In genomic region chr15:70083946-70084345, GRCh38 we compare ENCODE assay signal across 13 cellular contexts. TPM values are rescaled to one million over a fixed set of nuclear protein-coding genes. Genes with fewer than 3 reads are reported as not detected.
A peak's percentile ranks its signal among the peaks of the same experiment; 100 is the strongest.
DNase-seq lines count a peak whose midpoint lies in the region; ATAC-seq, FAIRE-seq and TF ChIP-seq lines count a peak whose summit lies in the region.
"Had no signal": no experiment of that assay in that cellular context is flagged by ENCODE, and none has a peak within 500 bp of the region (broad histone marks: within the 10 kb centered on the region; RNA-seq: fewer than 3 reads in every experiment).

No MANE protein-coding gene starts in this region.

- in situ Hi-C loops in KBM-7 (cut with MboI; ENCODE audit: low pct_unique_long_range_greater_than_20kb, low sequenced_read_pairs) = no loop called here

- H3K27me3 ChIP-seq in GM06990 (replicated peaks; ENCODE audit: control insufficient read depth, insufficient read depth, low read length) (no peaks in the 10 kb centered on the region), ectodermal cell (ENCODE audit: control insufficient read depth, insufficient read depth, low read length, poor library complexity, severe bottlenecking) (no peaks in the 10 kb centered on the region)
- H3K27me3 ChIP-seq: SJCRH30, uterus had no signal

- H3K36me3 ChIP-seq in GM06990 (ENCODE audit: control insufficient read depth, insufficient read depth, low read length) = peaks cover 36% of the 10 kb centered on the region
- peaks cover 20% of the 10 kb centered on the region for H3K36me3 ChIP-seq in ectodermal cell (ENCODE audit: control insufficient read depth, insufficient read depth, low read length)
- H3K36me3 ChIP-seq in kidney (ENCODE audit: control insufficient read depth in 1 of 2, insufficient read depth in 2 of 2, low read length in 2 of 2) = peaks cover 18 to 25% of the 10 kb centered on the region in 2 donors
- H3K36me3 ChIP-seq: uterus had no signal

- TF ChIP-seq CTCF in GM06990 (IDR thresholded peaks at IDR 0.05; ENCODE audit: insufficient read depth, low read length, poor library complexity, severe bottlenecking) (no peak), kidney (IDR thresholded peaks at IDR 0.05; ENCODE audit: borderline replicate concordance, extremely low read depth, insufficient read depth) (no peak)

- peak; percentile 86 for ATAC-seq in GM19351 (IDR thresholded peaks at IDR 0.05; ENCODE audit: unreplicated experiment)
- ATAC-seq in HG03432 (IDR thresholded peaks at IDR 0.05; ENCODE audit: unreplicated experiment) = peak; percentile 61
- ATAC-seq in HG03354 (IDR thresholded peaks at IDR 0.05; ENCODE audit: poor library complexity, severe bottlenecking, unreplicated experiment) = no peak
- ATAC-seq: left colon had no signal

- H3K4me1 ChIP-seq in ectodermal cell (ENCODE audit: control insufficient read depth, insufficient read depth, low read length) (peaks cover 65% of the 10 kb centered on the region), kidney (ENCODE audit: control insufficient read depth in 1 of 2, insufficient read depth in 1 of 2, low read depth in 1 of 2, low read length in 2 of 2) (peaks cover 12 to 13% of the 10 kb centered on the region in 2 donors)

- DNase-seq in GM06990 (ENCODE audit: extremely low read depth, insufficient read length) (peak; percentile 48), KBM-7 (no peak), kidney (no peak)
- no peak for DNase-seq in effector CD4-positive, alpha-beta T cell
- DNase-seq: activated CD4-positive, CD25-positive, alpha-beta regulatory T cell; left colon; uterus had no signal

- no peak overlapping the region for H3K9ac ChIP-seq in kidney (ENCODE audit: low read length in 2 of 2)

- intact Hi-C loops in kidney (cut with DNase I) = no loop called here

- H3K4me3 ChIP-seq in GM06990 (replicated peaks; ENCODE audit: low read depth, low read length) (no peak overlapping the region), ectodermal cell (ENCODE audit: insufficient read depth, low read depth, low read length) (no peak overlapping the region), kidney (ENCODE audit: low read length in 2 of 2) (no peak overlapping the region)
- H3K4me3 ChIP-seq: SJCRH30, uterus had no signal

- FAIRE-seq in kidney (lab: Jason Lieb, UNC) = no peak

- peak overlapping the region; percentile 70 for H3K27ac ChIP-seq in ectodermal cell (ENCODE audit: insufficient read depth, low read depth, low read length, poor library complexity, severe bottlenecking)
- H3K27ac ChIP-seq in kidney (ENCODE audit: low read depth in 2 of 2, low read length in 2 of 2) = no peak overlapping the region
- H3K27ac ChIP-seq: C4-2B, SJCRH30, uterus had no signal

- H3K9me3 ChIP-seq in ectodermal cell (ENCODE audit: control insufficient read depth, low read length) (no peaks in the 10 kb centered on the region), kidney (ENCODE audit: control insufficient read depth in 1 of 2, low read length in 2 of 2) (no peaks in the 10 kb centered on the region)
- H3K9me3 ChIP-seq: SJCRH30, uterus had no signal

- WGBS in ectodermal cell, 2 experiments = 86% methylated on average over 1 of the region's 1 CpG; no CpG with 5 or more reads in 1 of the 2 experiments

RNA-seq across cellular contexts. Expression of gene TLE3, which starts 13.8 kb away (rescaled TPM):
- 100.0 TPM for polyA plus RNA-seq in ectodermal cell (2013, experiment 1 of 4)
- 112 TPM for polyA plus RNA-seq in ectodermal cell (2013, experiment 2 of 4)
- polyA plus RNA-seq in ectodermal cell (2013, experiment 3 of 4) = 80.2 TPM
- 77.9 TPM for polyA plus RNA-seq in ectodermal cell (2013, experiment 4 of 4)
- total RNA-seq in kidney = 71.7 TPM
- polyA plus RNA-seq in kidney (ENCODE audit: insufficient read depth, low read depth, low replicate concordance) = 10.3 TPM
